Comparison of ENCODE assay signal across 10 cellular contexts in genomic region chr20:17822039-17822438, GRCh38.
DNase-seq lines count a peak whose midpoint lies in the region; TF ChIP-seq lines count a peak whose summit lies in the region.
"Had no signal": no experiment of that assay in that cellular context is flagged by ENCODE, and none has a peak within 500 bp of the region (broad histone marks: within the 10 kb centered on the region; RNA-seq: fewer than 3 reads in every experiment).

No MANE protein-coding gene starts in this region.

- H3K4me1 Mint-ChIP-seq in progenitor cell of endocrine pancreas (ENCODE audit: low read depth), result peaks cover 17% of the 10 kb centered on the region

- TF ChIP-seq CTCF in Peyer's patch (IDR thresholded peaks at IDR 0.05) (no peak), fibroblast of the aortic adventitia (IDR thresholded peaks at IDR 0.05; ENCODE audit: insufficient read depth, low read length) (no peak), progenitor cell of endocrine pancreas (IDR thresholded peaks at IDR 0.05; ENCODE audit: unreplicated experiment) (no peak)

- no peak for TF ChIP-seq POLR2A in Peyer's patch (IDR thresholded peaks at IDR 0.05)

- peaks cover 0 to 4% (median 0%) of the 10 kb centered on the region in 4 donors for H3K9me3 ChIP-seq in Peyer's patch

- peak overlapping the region; percentile 15 for H3K27ac Mint-ChIP-seq in progenitor cell of endocrine pancreas

- H3K36me3 Mint-ChIP-seq in progenitor cell of endocrine pancreas (ENCODE audit: insufficient read depth), result no peaks in the 10 kb centered on the region

- H3K9me3 Mint-ChIP-seq in progenitor cell of endocrine pancreas (ENCODE audit: low read depth), result peaks cover 4% of the 10 kb centered on the region

- H3K27me3 Mint-ChIP-seq in progenitor cell of endocrine pancreas, result no peaks in the 10 kb centered on the region

- peaks cover 0 to 44% (median 2%) of the 10 kb centered on the region in 4 donors for H3K4me1 ChIP-seq in Peyer's patch

- H3K36me3 ChIP-seq in Peyer's patch, result no peaks in the 10 kb centered on the region
- H3K36me3 ChIP-seq in H7 (replicated peaks; ENCODE audit: control insufficient read depth, insufficient read depth, low read length), result no peaks in the 10 kb centered on the region

- peak overlapping the region in 3 of 4 donors; percentile 56 to 88 (median 79) for H3K27ac ChIP-seq in Peyer's patch

- H3K4me3 ChIP-seq in Peyer's patch (no peak overlapping the region), fibroblast of the aortic adventitia (ENCODE audit: low read depth, low read length) (no peak overlapping the region), H7 (ENCODE audit: insufficient read depth, low read depth, low read length) (no peak overlapping the region)

- DNase-seq in GM04503 (ENCODE audit: low read depth) (peak; percentile 48), Peyer's patch (peak in 1 of 3 donors; percentile 80), fibroblast of the aortic adventitia (ENCODE audit: low read depth) (peak; percentile 89), progenitor cell of endocrine pancreas (ENCODE audit: low spot score, unreplicated experiment) (no peak), LoVo (ENCODE audit: low spot score) (no peak), H7 (no peak), epidermal melanocyte (ENCODE audit: insufficient read length, low spot score) (no peak), dermis blood vessel endothelial cell (no peak)
- DNase-seq: NCI-H1092, SHP77 treated with DMSO at 0.1 percent for 48 hours had no signal

- H3K27me3 ChIP-seq in Peyer's patch (no peaks in the 10 kb centered on the region), H7 (ENCODE audit: control insufficient read depth, insufficient read depth, low read length) (no peaks in the 10 kb centered on the region)

- H3K4me3 Mint-ChIP-seq in progenitor cell of endocrine pancreas (ENCODE audit: low read depth), result no peak overlapping the region

Comparison
In these comparisons a context has a peak if more than half of its experiments do, and no peak if none do; other contexts are left out.
1. DNase-seq: peak in GM04503 (single experiment) and fibroblast of the aortic adventitia (single experiment); none in progenitor cell of endocrine pancreas (single experiment), LoVo (single experiment), H7 (single experiment), epidermal melanocyte (single experiment) and dermis blood vessel endothelial cell (single experiment).